ENCODE assay signal across 15 cellular contexts in genomic region chr2:7915302-7916200, GRCh38.
DNase-seq lines count a peak whose midpoint lies in the region; ATAC-seq, FAIRE-seq and TF ChIP-seq lines count a peak whose summit lies in the region.
"Had no signal": no experiment of that assay in that cellular context is flagged by ENCODE, and none has a peak within 500 bp of the region (broad histone marks: within the 10 kb centered on the region; RNA-seq: fewer than 3 reads in every experiment).

No MANE protein-coding gene starts in this region.

- H3K36me3 ChIP-seq in HepG2 (replicated peaks in 1 of 2; ENCODE audit: control insufficient read depth in 1 of 2, insufficient read depth in 2 of 2, low read length in 2 of 2) = no peaks in the 10 kb centered on the region
- H3K36me3 ChIP-seq in right lobe of liver = no peaks in the 10 kb centered on the region
- H3K36me3 ChIP-seq in CD8-positive, alpha-beta T cell (ENCODE audit: insufficient read depth, low read length) = no peaks in the 10 kb centered on the region
- H3K36me3 ChIP-seq: BLaER1, lower lobe of right lung had no signal

- FAIRE-seq in HepG2 (lab: Jason Lieb, UNC) = no peak
- FAIRE-seq: GM19239 had no signal

- POLR2A ChIA-PET in HepG2 (lab: Yijun Ruan, JAX) = no interaction called here
- POLR2A ChIA-PET in CD8-positive, alpha-beta T cell (lab: Charles Lee) = no interaction called here

- TF ChIP-seq POLR2A in HepG2 (IDR thresholded peaks at IDR 0.05; ENCODE audit: insufficient read depth in 1 of 2, low read depth in 2 of 2, low read length in 2 of 2) (no peak), right lobe of liver (IDR thresholded peaks at IDR 0.05) (no peak)

- in situ Hi-C loops in HepG2 (cut with HindIII; ENCODE audit: extremely low pct_ligation_motif_present, low pct_unique_long_range_greater_than_20kb) (no loop called here), KBM-7 (cut with MboI; ENCODE audit: low pct_unique_long_range_greater_than_20kb, low sequenced_read_pairs) (no loop called here)

- H3K36me3 Mint-ChIP-seq in CD8-positive, alpha-beta T cell = no peaks in the 10 kb centered on the region

- H3K4me1 ChIP-seq in HepG2 (ENCODE audit: insufficient read depth, low read length) (no peaks in the 10 kb centered on the region; the same call in 1 of the 2 replicates), right lobe of liver (no peaks in the 10 kb centered on the region)
- H3K4me1 ChIP-seq in CD8-positive, alpha-beta T cell (ENCODE audit: insufficient read depth, low read length) = no peaks in the 10 kb centered on the region
- H3K4me1 ChIP-seq: BLaER1, lower lobe of right lung had no signal

- ATAC-seq in HepG2 (no peak; the same call in 2 of the 3 replicates), right lobe of liver (no peak), left colon (peak; percentile 50)
- no peak for ATAC-seq in CD8-positive, alpha-beta T cell
- ATAC-seq: activated CD4-positive, alpha-beta T cell treated with anti-CD3 and anti-CD28 coated beads for 36 hours; activated T-cell treated with anti-CD3 and anti-CD28 coated beads, Interleukin-2, amount 50 U/mL, for 72 hours; lower lobe of right lung had no signal

- H3K27me3 ChIP-seq in HepG2 (ENCODE audit: control insufficient read depth in 1 of 2, insufficient read depth in 2 of 2, low read length in 2 of 2) = no peaks in the 10 kb centered on the region
- H3K27me3 ChIP-seq in right lobe of liver = no peaks in the 10 kb centered on the region
- no peaks in the 10 kb centered on the region for H3K27me3 ChIP-seq in CD8-positive, alpha-beta T cell (ENCODE audit: insufficient read depth, low read length)
- H3K27me3 ChIP-seq: BLaER1 had no signal

- no peaks in the 10 kb centered on the region for H3K27me3 Mint-ChIP-seq in CD8-positive, alpha-beta T cell (ENCODE audit: low read depth)
- H3K27me3 Mint-ChIP-seq: activated CD4-positive, alpha-beta T cell treated with anti-CD3 and anti-CD28 coated beads for 36 hours had no signal

- no peaks in the 10 kb centered on the region for H3K4me1 Mint-ChIP-seq in CD8-positive, alpha-beta T cell (ENCODE audit: low read depth)
- H3K4me1 Mint-ChIP-seq: activated CD4-positive, alpha-beta T cell treated with anti-CD3 and anti-CD28 coated beads for 36 hours had no signal

- 73% methylated on average over 15 of the region's 15 CpGs for WGBS in HepG2 (ENCODE audit: low lambda C conversion rate)
- WGBS in right lobe of liver (ENCODE audit: insufficient coverage, low coverage, low lambda C conversion rate, missing lambda C conversion rate) = 83% methylated on average over 14 of the region's 15 CpGs

- no peak for DNase-seq in HepG2 (ENCODE audit: low spot score)
- no peak for DNase-seq in right lobe of liver
- peak; percentile 15 for DNase-seq in SW480 (ENCODE audit: low spot score)
- no peak for DNase-seq in left colon
- no peak for DNase-seq in islet precursor cell
- no peak for DNase-seq in hippocampal formation (lab: John Stamatoyannopoulos, UW)
- DNase-seq in CD8-positive, alpha-beta T cell = no peak
- DNase-seq in KBM-7 = no peak
- DNase-seq: activated CD4-positive, alpha-beta T cell treated with anti-CD3 and anti-CD28 coated beads for 36 hours; activated T-cell treated with anti-CD3 and anti-CD28 coated beads, Interleukin-2, amount 50 U/mL, for 72 hours; lower lobe of right lung; NCI-H2171 treated with DMSO at 0.1 percent for 48 hours; nucleus accumbens had no signal

- intact Hi-C loops in HepG2 (cut with micrococcal nuclease; ENCODE audit: unreplicated experiment) = no loop called here
- intact Hi-C loops in right lobe of liver (cut with DNase I) = no loop called here
- intact Hi-C loops in left colon (cut with DNase I, micrococcal nuclease) = no loop called here
- intact Hi-C loops in CD8-positive, alpha-beta T cell (cut with DNase I, micrococcal nuclease) = no loop called here

- no peak overlapping the region for H3K4me3 Mint-ChIP-seq in CD8-positive, alpha-beta T cell
- H3K4me3 Mint-ChIP-seq: activated CD4-positive, alpha-beta T cell treated with anti-CD3 and anti-CD28 coated beads for 36 hours; activated T-cell treated with anti-CD3 and anti-CD28 coated beads, Interleukin-2, amount 50 U/mL, for 72 hours had no signal

- H3K9me3 ChIP-seq in HepG2 (ENCODE audit: low read length) = no peaks in the 10 kb centered on the region
- H3K9me3 ChIP-seq in right lobe of liver = no peaks in the 10 kb centered on the region
- H3K9me3 ChIP-seq in CD8-positive, alpha-beta T cell (ENCODE audit: low read length) = no peaks in the 10 kb centered on the region
- H3K9me3 ChIP-seq: BLaER1, lower lobe of right lung had no signal

- H3K27ac Mint-ChIP-seq in CD8-positive, alpha-beta T cell = no peak overlapping the region
- H3K27ac Mint-ChIP-seq: activated CD4-positive, alpha-beta T cell treated with anti-CD3 and anti-CD28 coated beads for 36 hours; activated T-cell treated with anti-CD3 and anti-CD28 coated beads, Interleukin-2, amount 50 U/mL, for 72 hours had no signal

- H3K9ac ChIP-seq in HepG2 (ENCODE audit: insufficient read depth, low read depth, low read length) = peak overlapping the region; percentile 6; the same call in 1 of the 2 replicates
- H3K9ac ChIP-seq: BLaER1 had no signal

- no peaks in the 10 kb centered on the region for H3K79me2 ChIP-seq in HepG2 (ENCODE audit: insufficient read depth, low read length)

- no TSS peak for BruUV-seq in HepG2 (replicated peaks; lab: Mats Ljungman, UMichigan)

- H3K27ac ChIP-seq in HepG2 (ENCODE audit: extremely low read length, insufficient read depth, low read length) = no peak overlapping the region
- no peak overlapping the region for H3K27ac ChIP-seq in right lobe of liver
- no peak overlapping the region for H3K27ac ChIP-seq in CD8-positive, alpha-beta T cell (ENCODE audit: low read depth, low read length)
- H3K27ac ChIP-seq: BLaER1, lower lobe of right lung had no signal

- H3K4me3 ChIP-seq in HepG2 (replicated peaks in 1 of 3; ENCODE audit: insufficient read depth in 1 of 3, low read depth in 2 of 3, low read length in 3 of 3) = peak overlapping the region in 2 of 3 experiments; percentile 21 to 30; a peak in 2 of 6 replicates
- no peak overlapping the region for H3K4me3 ChIP-seq in right lobe of liver
- no peak overlapping the region for H3K4me3 ChIP-seq in CD8-positive, alpha-beta T cell (ENCODE audit: low read depth, low read length)
- H3K4me3 ChIP-seq: BLaER1, lower lobe of right lung had no signal

- no peaks in the 10 kb centered on the region for H4K20me1 ChIP-seq in HepG2 (ENCODE audit: insufficient read depth, low read length)
- H4K20me1 ChIP-seq: BLaER1 had no signal

- TF ChIP-seq EP300 in HepG2 (IDR thresholded peaks at IDR 0.05; ENCODE audit: low read depth in 2 of 2, low read length in 2 of 2) = no peak
- TF ChIP-seq EP300 in HepG2 (CRISPR knock-in tag; IDR thresholded peaks at IDR 0.05; ENCODE audit: borderline replicate concordance) = no peak

- peak overlapping the region; percentile 55 for H3K4me2 ChIP-seq in HepG2 (ENCODE audit: low read depth, low read length)
- H3K4me2 ChIP-seq: BLaER1 had no signal

- no peak for TF ChIP-seq RAD21 in HepG2 (CRISPR knock-in tag; IDR thresholded peaks at IDR 0.05)

- H3K9me3 Mint-ChIP-seq in CD8-positive, alpha-beta T cell = no peaks in the 10 kb centered on the region

- H2AFZ ChIP-seq in HepG2 (ENCODE audit: low read length) = peak overlapping the region; percentile 49

- TF ChIP-seq CTCF in HepG2 (CRISPR knock-in tag; IDR thresholded peaks at IDR 0.05) (no peak), right lobe of liver (IDR thresholded peaks at IDR 0.05) (no peak)
- TF ChIP-seq CTCF in CD8-positive, alpha-beta T cell (IDR thresholded peaks at IDR 0.05) = no peak

- CTCF ChIA-PET in HepG2 (lab: Yijun Ruan, JAX; ENCODE audit: low intra/inter-chr PET ratio, low total read pairs) = no interaction called here
- CTCF ChIA-PET in CD8-positive, alpha-beta T cell (lab: Charles Lee) = no interaction called here

TF ChIP-seq in HepG2, 621 proteins besides CTCF, POLR2A, EP300 and RAD21 (continues in another document):
- TF ChIP-seq BCL6 (CRISPR knock-in tag; IDR thresholded peaks at IDR 0.05) = no peak
- no peak for TF ChIP-seq TFE3 (CRISPR knock-in tag; IDR thresholded peaks at IDR 0.05)
- TF ChIP-seq BCL3 (CRISPR knock-in tag; IDR thresholded peaks at IDR 0.05) = no peak

Comparison
In these comparisons a context has a peak if more than half of its experiments do, and no peak if none do; other contexts are left out.
1. H3K4me3 ChIP-seq: peak in HepG2 (2 of 3); none in right lobe of liver (0 of 3) and CD8-positive, alpha-beta T cell (single experiment).